In genomic region chr1:18179009-18179408, GRCh38 we compare ENCODE assay signal across 28 cellular contexts.
"Had no signal": no experiment of that assay in that cellular context is flagged by ENCODE, and none has a peak within 500 bp of the region (broad histone marks: within the 10 kb centered on the region; RNA-seq: fewer than 3 reads in every experiment).

No MANE protein-coding gene starts in this region.

- ATAC-seq: activated CD4-positive, alpha-beta T cell treated with anti-CD3 and anti-CD28 coated beads for 36 hours; activated naive CD4-positive, alpha-beta T cell treated with anti-CD3 and anti-CD28 coated beads, Interleukin-2, amount 50 U/mL, for 72 hours; activated T-cell treated with anti-CD3 and anti-CD28 coated beads, Interleukin-2, amount 50 U/mL, for 72 hours; gastroesophageal sphincter; heart right ventricle had no signal

- H3K4me3 ChIP-seq: ascending aorta, breast epithelium, cardiac muscle cell, colonic mucosa, esophagus squamous epithelium, gastroesophageal sphincter, heart right ventricle had no signal

- H3K4me1 ChIP-seq: ascending aorta, breast epithelium, colonic mucosa, esophagus squamous epithelium, gastroesophageal sphincter had no signal

- H3K27me3 ChIP-seq: ascending aorta had no signal

- DNase-seq: activated CD4-positive, alpha-beta memory T cell treated with anti-CD3 and anti-CD28 coated beads, Interleukin-2, amount 10 ng/mL, durations not matched to agents 7 days and 5 days; activated CD4-positive, alpha-beta T cell treated with anti-CD3 and anti-CD28 coated beads for 36 hours; activated CD4-positive, alpha-beta T cell treated with anti-CD3 and anti-CD28 coated beads, Interleukin-2, amount 10 ng/mL, durations not matched to agents 7 days and 5 days; activated CD4-positive, alpha-beta T cell treated with anti-CD3 and anti-CD28 coated beads, Interleukin-2, amount 50 U/mL, for 4 hours; activated CD4-positive, CD25-positive, alpha-beta regulatory T cell; activated CD4-positive, CD25-positive, alpha-beta regulatory T cell treated with anti-CD3 and anti-CD28 coated beads, Interleukin-2, amount 50 U/mL, for 72 hours; activated CD8-positive, alpha-beta memory T cell treated with anti-CD3 and anti-CD28 coated beads, Interleukin-2, amount 50 U/mL, for 48 hours; activated gamma-delta T cell; activated naive CD4-positive, alpha-beta T cell; activated naive CD4-positive, alpha-beta T cell treated with anti-CD3 and anti-CD28 coated beads, Interleukin-2, amount 10 ng/mL, durations not matched to agents 7 days and 5 days; activated naive CD8-positive, alpha-beta T cell treated with anti-CD3 and anti-CD28 coated beads, Interleukin-2, amount 10 ng/mL, durations not matched to agents 7 days and 5 days; activated T-cell treated with anti-CD3 and anti-CD28 coated beads for 4 hours; activated T-cell treated with anti-CD3 and anti-CD28 coated beads, Interleukin-2, amount 50 U/mL, for 24 hours; activated T-cell treated with anti-CD3 and anti-CD28 coated beads, Interleukin-2, amount 50 U/mL, for 72 hours; central memory CD4-positive, alpha-beta T cell; cerebellar nuclear complex; colonic mucosa; effector CD8-positive, alpha-beta T cell; esophagus squamous epithelium; foreskin melanocyte; heart right ventricle; T-helper 2 cell had no signal

- H3K9me3 ChIP-seq: ascending aorta, breast epithelium, colonic mucosa, esophagus squamous epithelium, gastroesophageal sphincter, heart right ventricle had no signal

- H3K36me3 ChIP-seq: ascending aorta, breast epithelium, cardiac muscle cell, colonic mucosa, esophagus squamous epithelium, gastroesophageal sphincter, heart right ventricle had no signal

- H3K27ac ChIP-seq: ascending aorta, breast epithelium, cardiac muscle cell, colonic mucosa, epithelial cell of prostate, esophagus squamous epithelium, gastroesophageal sphincter, heart right ventricle had no signal
